ENCODE assay signal across 14 cellular contexts in genomic region chr3:177647876-177648275, GRCh38.
A peak's percentile ranks its signal among the peaks of the same experiment; 100 is the strongest.
DNase-seq lines count a peak whose midpoint lies in the region; ATAC-seq, FAIRE-seq and TF ChIP-seq lines count a peak whose summit lies in the region.
"Had no signal": no experiment of that assay in that cellular context is flagged by ENCODE, and none has a peak within 500 bp of the region (broad histone marks: within the 10 kb centered on the region; RNA-seq: fewer than 3 reads in every experiment).

No MANE protein-coding gene starts in this region.

- H3K4me1 Mint-ChIP-seq in CD4-positive, alpha-beta memory T cell: peaks cover 46 to 62% (median 54%) of the 10 kb centered on the region in 4 donors
- peaks cover 23% of the 10 kb centered on the region for H3K4me1 Mint-ChIP-seq in T-helper 2 cell treated with Interferon-gamma antibody and Interleukin-4, amounts not matched to agents 5 μg/mL and 100 μg/mL, for 36 hours (ENCODE audit: low read depth)
- peaks cover 23 to 25% (median 23%) of the 10 kb centered on the region in 3 donors for H3K4me1 Mint-ChIP-seq in naive B cell

- no peak; the same call in 1 of the 2 replicates for TF ChIP-seq EP300 in Ishikawa (IDR thresholded peaks at IDR 0.05; ENCODE audit: borderline replicate concordance)

- peak overlapping the region in 1 of 2 donors; percentile 11 for H3K4me3 ChIP-seq in CD4-positive, alpha-beta memory T cell (ENCODE audit: low read length in 2 of 2)

- no peaks in the 10 kb centered on the region for H3K27me3 Mint-ChIP-seq in CD4-positive, alpha-beta memory T cell
- no peaks in the 10 kb centered on the region for H3K27me3 Mint-ChIP-seq in T-helper 2 cell treated with Interferon-gamma antibody and Interleukin-4, amounts not matched to agents 5 μg/mL and 100 μg/mL, for 36 hours (ENCODE audit: low read depth)
- no peaks in the 10 kb centered on the region for H3K27me3 Mint-ChIP-seq in naive B cell
- H3K27me3 Mint-ChIP-seq: CD4-positive, CD25-positive, alpha-beta regulatory T cell had no signal

- peaks cover 62% of the 10 kb centered on the region for H3K4me1 ChIP-seq in CD4-positive, alpha-beta memory T cell (ENCODE audit: insufficient read depth, low read length)

- intact Hi-C loops in CD4-positive, alpha-beta memory T cell (cut with micrococcal nuclease): loop anchor here (5.0 to 10.0 kb wide), 2 partner anchors 283 to 451 kb away; partner anchors contain the start of gene TBL1XR1

- H3K36me3 Mint-ChIP-seq in CD4-positive, alpha-beta memory T cell: no peaks in the 10 kb centered on the region
- H3K36me3 Mint-ChIP-seq in T-helper 2 cell treated with Interferon-gamma antibody and Interleukin-4, amounts not matched to agents 5 μg/mL and 100 μg/mL, for 36 hours (ENCODE audit: low read depth): no peaks in the 10 kb centered on the region
- H3K36me3 Mint-ChIP-seq in naive B cell: no peaks in the 10 kb centered on the region
- H3K36me3 Mint-ChIP-seq: CD4-positive, CD25-positive, alpha-beta regulatory T cell had no signal

- H3K4me3 Mint-ChIP-seq in CD4-positive, alpha-beta memory T cell: peak overlapping the region in 7 of 8 donors; percentile 45 to 82 (median 71)
- peak overlapping the region; percentile 34 for H3K4me3 Mint-ChIP-seq in T-helper 2 cell treated with Interferon-gamma antibody and Interleukin-4, amounts not matched to agents 5 μg/mL and 100 μg/mL, for 36 hours
- peak overlapping the region in 7 of 8 donors; percentile 70 to 79 (median 73) for H3K4me3 Mint-ChIP-seq in naive B cell

- DNase-seq in CD4-positive, alpha-beta memory T cell: peak; percentile 24 to 50 (median 29)
- DNase-seq in T-helper 2 cell treated with Interferon-gamma antibody and Interleukin-4, amounts not matched to agents 5 μg/mL and 100 μg/mL, for 36 hours (ENCODE audit: low spot score): no peak
- DNase-seq in naive B cell (no peak), H54 (ENCODE audit: insufficient read length, low spot score) (no peak)
- DNase-seq in activated effector memory CD4-positive, alpha-beta T cell treated with anti-CD3 and anti-CD28 coated beads, Interleukin-2, amount 50 U/mL, for 16 hours: no peak
- no peak for DNase-seq in stimulated activated CD4-positive, alpha-beta T cell treated with anti-CD3 and anti-CD28 coated beads, Interleukin-12 subunit alpha, Interleukin-12 subunit beta, amount 100 ng/mL, for 4 hours
- DNase-seq: CD4-positive, CD25-positive, alpha-beta regulatory T cell; KBM-7; NCI-H187 treated with DMSO at 0.1 percent for 48 hours; SHP77 treated with DMSO at 0.1 percent for 48 hours; stimulated activated CD4-positive, alpha-beta T cell treated with anti-CD3 and anti-CD28 coated beads, Interleukin-2, amount 100 ng/mL, for 24 hours; stimulated activated CD8-positive, alpha-beta memory T cell treated with anti-CD3 and anti-CD28 coated beads, Interleukin-4, amount 100 ng/mL, for 48 hours had no signal

- no peaks in the 10 kb centered on the region for H3K9me3 Mint-ChIP-seq in CD4-positive, alpha-beta memory T cell
- H3K9me3 Mint-ChIP-seq in T-helper 2 cell treated with Interferon-gamma antibody and Interleukin-4, amounts not matched to agents 5 μg/mL and 100 μg/mL, for 36 hours: no peaks in the 10 kb centered on the region
- no peaks in the 10 kb centered on the region for H3K9me3 Mint-ChIP-seq in naive B cell
- H3K9me3 Mint-ChIP-seq: CD4-positive, CD25-positive, alpha-beta regulatory T cell had no signal

- H3K27me3 ChIP-seq in CD4-positive, alpha-beta memory T cell (ENCODE audit: insufficient read depth, low read length): no peaks in the 10 kb centered on the region

- no peak overlapping the region for H3K27ac ChIP-seq in CD4-positive, alpha-beta memory T cell (ENCODE audit: low read depth, low read length)

- POLR2A ChIA-PET in CD4-positive, alpha-beta memory T cell (lab: Charles Lee; ENCODE audit: partially characterized antibody): interaction anchor here (0.6 to 5.1 kb wide), 7 partner anchors 26 to 597 kb away, joined by 3 to 25 read pairs (median 6); no protein-coding TSS in a partner anchor

- CTCF ChIA-PET in CD4-positive, alpha-beta memory T cell (lab: Charles Lee; ENCODE audit: partially characterized antibody): interaction anchor here (1.4 to 2.3 kb wide), 4 partner anchors 25 to 159 kb away, joined by 3 to 7 read pairs (median 4); no protein-coding TSS in a partner anchor

- H3K27ac Mint-ChIP-seq in CD4-positive, alpha-beta memory T cell: peak overlapping the region; percentile 44 to 89 (median 85)
- no peak overlapping the region for H3K27ac Mint-ChIP-seq in T-helper 2 cell treated with Interferon-gamma antibody and Interleukin-4, amounts not matched to agents 5 μg/mL and 100 μg/mL, for 36 hours
- peak overlapping the region in 4 of 6 donors; percentile 39 to 84 (median 62) for H3K27ac Mint-ChIP-seq in naive B cell

- no peak for ATAC-seq in naive B cell (ENCODE audit: low read depth in 2 of 2)
- ATAC-seq: left lobe of liver had no signal

- TF ChIP-seq RAD21 in Ishikawa (IDR thresholded peaks at IDR 0.05; ENCODE audit: low read depth): no peak

- no peak for FAIRE-seq in H54 (lab: Jason Lieb, UNC)

- no peaks in the 10 kb centered on the region for H3K9me3 ChIP-seq in CD4-positive, alpha-beta memory T cell (ENCODE audit: control insufficient read depth in 1 of 2, low read length in 2 of 2)

- no peak for TF ChIP-seq POLR2A in H54 (IDR thresholded peaks at IDR 0.05; ENCODE audit: low read depth, low read length)

- H3K36me3 ChIP-seq in CD4-positive, alpha-beta memory T cell (ENCODE audit: insufficient read depth, low read length): no peaks in the 10 kb centered on the region

TF ChIP-seq in Ishikawa, 13 proteins besides CTCF, POLR2A, EP300 and RAD21:
- TF ChIP-seq NFIC (IDR thresholded peaks at IDR 0.05) (peak; percentile 72), YY1 (IDR thresholded peaks at IDR 0.05; ENCODE audit: low read depth) (no peak)

Comparison
In these comparisons a context has a peak if more than half of its experiments do, and no peak if none do; other contexts are left out.
1. DNase-seq: peak in CD4-positive, alpha-beta memory T cell (5 of 5); none in T-helper 2 cell treated with Interferon-gamma antibody and Interleukin-4, amounts not matched to agents 5 μg/mL and 100 μg/mL, for 36 hours (single experiment), naive B cell (single experiment), activated effector memory CD4-positive, alpha-beta T cell treated with anti-CD3 and anti-CD28 coated beads, Interleukin-2, amount 50 U/mL, for 16 hours (single experiment), H54 (single experiment) and stimulated activated CD4-positive, alpha-beta T cell treated with anti-CD3 and anti-CD28 coated beads, Interleukin-12 subunit alpha, Interleukin-12 subunit beta, amount 100 ng/mL, for 4 hours (single experiment).
2. Peak in every context shown above with its lines, with median percentiles within 50 percentile points of each other: H3K4me3 Mint-ChIP-seq.